9 cellular contexts compared by ENCODE assay signal in genomic region chr13:110942248-110942981, GRCh38. TPM values are rescaled to one million over a fixed set of nuclear protein-coding genes. Genes with fewer than 3 reads are reported as not detected.
A peak's percentile ranks its signal among the peaks of the same experiment; 100 is the strongest.
DNase-seq lines count a peak whose midpoint lies in the region; ATAC-seq and TF ChIP-seq lines count a peak whose summit lies in the region.
"Had no signal": no experiment of that assay in that cellular context is flagged by ENCODE, and none has a peak within 500 bp of the region (broad histone marks: within the 10 kb centered on the region; RNA-seq: fewer than 3 reads in every experiment).

No MANE protein-coding gene starts in this region.

- WGBS in right lobe of liver (ENCODE audit: insufficient coverage, low coverage, low lambda C conversion rate, missing lambda C conversion rate) = 67% methylated on average over 4 of the region's 4 CpGs

- no peaks in the 10 kb centered on the region for H3K4me1 Mint-ChIP-seq in neural progenitor cell

- no peak for TF ChIP-seq CTCF in GM06990 (IDR thresholded peaks at IDR 0.05; ENCODE audit: insufficient read depth, low read length, poor library complexity, severe bottlenecking)
- TF ChIP-seq CTCF in fibroblast of mammary gland (conservative IDR thresholded peaks at IDR 0.05; ENCODE audit: control insufficient read depth, insufficient read depth, low read depth, low read length) = no peak
- no peak for TF ChIP-seq CTCF in neural progenitor cell (IDR thresholded peaks at IDR 0.05)
- no peak for TF ChIP-seq CTCF in right lobe of liver (IDR thresholded peaks at IDR 0.05)

- H3K9me3 Mint-ChIP-seq in neural progenitor cell = peaks cover under 1% of the 10 kb centered on the region

- no peak overlapping the region for H3K4me3 ChIP-seq in GM06990 (replicated peaks; ENCODE audit: low read depth, low read length)
- no peak overlapping the region for H3K4me3 ChIP-seq in fibroblast of mammary gland (ENCODE audit: control insufficient read depth, low read depth, low read length)
- H3K4me3 ChIP-seq in neural progenitor cell = no peak overlapping the region
- no peak overlapping the region for H3K4me3 ChIP-seq in right lobe of liver
- H3K4me3 ChIP-seq: cardiac muscle cell had no signal

- DNase-seq in GM06990 (ENCODE audit: extremely low read depth, insufficient read length) = peak; percentile 41
- DNase-seq in fibroblast of mammary gland (ENCODE audit: low read depth) = peak; percentile 14
- no peak for DNase-seq in neural progenitor cell (ENCODE audit: low spot score)
- DNase-seq in DMS114 treated with DMSO at 0.1 percent for 48 hours (lab: John Stamatoyannopoulos, UW; ENCODE audit: unreplicated experiment) = no peak
- DNase-seq in AG08395 (ENCODE audit: low spot score) = no peak
- DNase-seq in right lobe of liver = no peak

- H3K4me3 Mint-ChIP-seq in neural progenitor cell = no peak overlapping the region

- intact Hi-C loops in right lobe of liver (cut with DNase I) = no loop called here

- no peak overlapping the region for H3K9ac ChIP-seq in neural progenitor cell

- no peaks in the 10 kb centered on the region for H3K27me3 ChIP-seq in GM06990 (replicated peaks; ENCODE audit: control insufficient read depth, insufficient read depth, low read length)
- H3K27me3 ChIP-seq in neural progenitor cell = no peaks in the 10 kb centered on the region
- no peaks in the 10 kb centered on the region for H3K27me3 ChIP-seq in right lobe of liver
- H3K27me3 ChIP-seq: cardiac muscle cell had no signal

- no peaks in the 10 kb centered on the region for H3K36me3 Mint-ChIP-seq in neural progenitor cell

- H2AFZ ChIP-seq in neural progenitor cell (replicated peaks) = no peak overlapping the region

- H3K27ac ChIP-seq in neural progenitor cell = no peak overlapping the region
- no peak overlapping the region for H3K27ac ChIP-seq in right lobe of liver
- H3K27ac ChIP-seq: cardiac muscle cell had no signal

- no peaks in the 10 kb centered on the region for H3F3A ChIP-seq in neural progenitor cell (ENCODE audit: low read depth)

- H4K20me1 ChIP-seq in neural progenitor cell (ENCODE audit: low read depth) = no peaks in the 10 kb centered on the region

- peaks cover 3% of the 10 kb centered on the region for H3K27me3 Mint-ChIP-seq in neural progenitor cell (ENCODE audit: insufficient read depth, low read depth)

- no peaks in the 10 kb centered on the region for H3K4me1 ChIP-seq in neural progenitor cell
- H3K4me1 ChIP-seq in right lobe of liver = no peaks in the 10 kb centered on the region

- no peak overlapping the region for H3K4me2 ChIP-seq in neural progenitor cell

- no peaks in the 10 kb centered on the region for H3K79me2 ChIP-seq in neural progenitor cell (ENCODE audit: low read depth)

- TF ChIP-seq POLR2A in right lobe of liver (IDR thresholded peaks at IDR 0.05) = no peak

- H3K36me3 ChIP-seq in GM06990 (ENCODE audit: control insufficient read depth, insufficient read depth, low read length) (no peaks in the 10 kb centered on the region), neural progenitor cell (no peaks in the 10 kb centered on the region), right lobe of liver (no peaks in the 10 kb centered on the region)
- H3K36me3 ChIP-seq: cardiac muscle cell had no signal

- peak; percentile 70 for ATAC-seq in GM21367 (IDR thresholded peaks at IDR 0.05; ENCODE audit: unreplicated experiment)
- peak; percentile 58 for ATAC-seq in HG03469 (IDR thresholded peaks at IDR 0.05; ENCODE audit: unreplicated experiment)
- no peak for ATAC-seq in right lobe of liver

- no peaks in the 10 kb centered on the region for H3K9me3 ChIP-seq in neural progenitor cell (ENCODE audit: low read depth)
- no peaks in the 10 kb centered on the region for H3K9me3 ChIP-seq in right lobe of liver

- no peak overlapping the region for H3K27ac Mint-ChIP-seq in neural progenitor cell

RNA-seq across cellular contexts. Expression of gene ANKRD10, which starts 27.5 kb away (rescaled TPM):
- 188 and 212 TPM in 2 replicates for total RNA-seq in neural progenitor cell (ENCODE audit: low replicate concordance)
- total RNA-seq in right lobe of liver = 10 to 100 TPM; 40.4 to 56.2 (median 44.3) TPM

Comparison
In these comparisons a context has a peak if more than half of its experiments do, and no peak if none do; other contexts are left out.
1. DNase-seq: peak in GM06990 (single experiment) and fibroblast of mammary gland (single experiment); none in neural progenitor cell (single experiment), DMS114 treated with DMSO at 0.1 percent for 48 hours (single experiment), AG08395 (single experiment) and right lobe of liver (0 of 3).
2. ATAC-seq: peak in GM21367 (single experiment) and HG03469 (single experiment); none in right lobe of liver (0 of 4).